ENCODE assay signal across 16 cellular contexts in the genomic region with DNA sequence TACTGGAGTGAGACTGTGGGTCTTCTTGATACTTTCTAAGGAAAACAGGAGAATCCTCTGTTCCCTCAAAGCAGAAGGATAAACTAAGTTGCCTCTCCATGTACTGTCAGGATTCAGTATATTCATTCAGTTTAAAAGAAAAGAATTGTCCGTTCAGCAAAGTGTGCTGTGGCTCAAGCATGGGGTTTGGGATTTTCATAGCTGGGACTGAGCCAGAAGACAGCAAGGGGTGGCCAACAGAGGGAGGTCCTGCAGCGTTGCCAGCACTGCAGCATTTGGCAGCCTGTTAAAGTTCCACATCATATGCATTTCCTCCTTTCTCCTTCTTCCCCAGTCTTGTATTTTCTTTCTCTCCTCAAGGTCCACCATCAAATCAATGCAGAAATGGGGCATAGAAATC.
DNase-seq lines count a peak whose midpoint lies in the region; ATAC-seq, FAIRE-seq and TF ChIP-seq lines count a peak whose summit lies in the region.
"Had no signal": no experiment of that assay in that cellular context is flagged by ENCODE, and none has a peak within 500 bp of the region (broad histone marks: within the 10 kb centered on the region; RNA-seq: fewer than 3 reads in every experiment).

No MANE protein-coding gene starts in this region.

- H3K9me3 ChIP-seq in kidney (ENCODE audit: control insufficient read depth in 1 of 2, low read length in 2 of 2) = no peaks in the 10 kb centered on the region
- H3K9me3 ChIP-seq: vagina had no signal

- no peak for FAIRE-seq in kidney (lab: Jason Lieb, UNC)
- FAIRE-seq: GM19239, TTC549 had no signal

- ATAC-seq in HG02852 (IDR thresholded peaks at IDR 0.05; ENCODE audit: unreplicated experiment) = no peak
- ATAC-seq in natural killer cell = no peak
- no peak for ATAC-seq in esophagus mucosa
- ATAC-seq: stimulated activated effector memory CD8-positive, alpha-beta T cell treated with anti-CD3 and anti-CD28 coated beads, Interleukin-12 subunit alpha, Interleukin-12 subunit beta, amount 100 ng/mL, for 72 hours had no signal

- H3K9me3 Mint-ChIP-seq in natural killer cell (no peaks in the 10 kb centered on the region), nephron progenitor cell (no peaks in the 10 kb centered on the region)
- H3K9me3 Mint-ChIP-seq: activated CD4-positive, alpha-beta memory T cell treated with anti-CD3 and anti-CD28 coated beads, Interleukin-2, amount 10 ng/mL, durations not matched to agents 7 days and 5 days; stimulated activated effector memory CD8-positive, alpha-beta T cell treated with anti-CD3 and anti-CD28 coated beads, Interleukin-12 subunit alpha, Interleukin-12 subunit beta, amount 100 ng/mL, for 72 hours had no signal

- no peaks in the 10 kb centered on the region for H3K36me3 ChIP-seq in kidney (ENCODE audit: control insufficient read depth in 1 of 2, insufficient read depth in 2 of 2, low read length in 2 of 2)
- H3K36me3 ChIP-seq: vagina had no signal

- no peaks in the 10 kb centered on the region for H3K4me1 ChIP-seq in kidney (ENCODE audit: control insufficient read depth in 1 of 2, insufficient read depth in 1 of 2, low read depth in 1 of 2, low read length in 2 of 2)

- H3K27ac ChIP-seq in kidney (ENCODE audit: low read depth in 2 of 2, low read length in 2 of 2) = no peak overlapping the region
- H3K27ac ChIP-seq: vagina had no signal

- no peak overlapping the region for H3K9ac ChIP-seq in kidney (ENCODE audit: low read length in 2 of 2)

- no peaks in the 10 kb centered on the region for H3K4me1 Mint-ChIP-seq in natural killer cell
- peaks cover 6% of the 10 kb centered on the region for H3K4me1 Mint-ChIP-seq in nephron progenitor cell
- H3K4me1 Mint-ChIP-seq: activated CD4-positive, alpha-beta memory T cell treated with anti-CD3 and anti-CD28 coated beads, Interleukin-2, amount 10 ng/mL, durations not matched to agents 7 days and 5 days; stimulated activated effector memory CD8-positive, alpha-beta T cell treated with anti-CD3 and anti-CD28 coated beads, Interleukin-12 subunit alpha, Interleukin-12 subunit beta, amount 100 ng/mL, for 72 hours had no signal

- no peak overlapping the region for H3K4me3 Mint-ChIP-seq in natural killer cell
- H3K4me3 Mint-ChIP-seq in nephron progenitor cell = no peak overlapping the region
- H3K4me3 Mint-ChIP-seq: activated CD4-positive, alpha-beta memory T cell treated with anti-CD3 and anti-CD28 coated beads, Interleukin-2, amount 10 ng/mL, durations not matched to agents 7 days and 5 days; stimulated activated effector memory CD8-positive, alpha-beta T cell treated with anti-CD3 and anti-CD28 coated beads, Interleukin-12 subunit alpha, Interleukin-12 subunit beta, amount 100 ng/mL, for 72 hours had no signal

- intact Hi-C loops in kidney (cut with DNase I) = no loop called here
- intact Hi-C loops in natural killer cell (cut with micrococcal nuclease) = no loop called here

- H3K27ac Mint-ChIP-seq in natural killer cell = no peak overlapping the region
- H3K27ac Mint-ChIP-seq in nephron progenitor cell = no peak overlapping the region
- H3K27ac Mint-ChIP-seq: activated CD4-positive, alpha-beta memory T cell treated with anti-CD3 and anti-CD28 coated beads, Interleukin-2, amount 10 ng/mL, durations not matched to agents 7 days and 5 days; progenitor cell of endocrine pancreas; stimulated activated effector memory CD8-positive, alpha-beta T cell treated with anti-CD3 and anti-CD28 coated beads, Interleukin-12 subunit alpha, Interleukin-12 subunit beta, amount 100 ng/mL, for 72 hours had no signal

- DNase-seq in AG09319 (ENCODE audit: extremely low read depth, low read depth) (no peak), NCI-H446 treated with DMSO at 0.1 percent for 48 hours (lab: John Stamatoyannopoulos, UW) (peak; percentile 63), epidermal melanocyte (ENCODE audit: insufficient read length, low spot score) (peak; percentile 40), kidney (no peak), natural killer cell (no peak), nephron progenitor cell (no peak)
- DNase-seq: activated CD4-positive, alpha-beta memory T cell treated with anti-CD3 and anti-CD28 coated beads, Interleukin-2, amount 10 ng/mL, durations not matched to agents 7 days and 5 days; EL; NCI-H526 treated with DMSO at 0.1 percent for 48 hours had no signal

- H3K27me3 Mint-ChIP-seq in natural killer cell (ENCODE audit: low read depth in 2 of 2) = no peaks in the 10 kb centered on the region
- H3K27me3 Mint-ChIP-seq in nephron progenitor cell (ENCODE audit: low read depth, poor library complexity) = no peaks in the 10 kb centered on the region
- H3K27me3 Mint-ChIP-seq: activated CD4-positive, alpha-beta memory T cell treated with anti-CD3 and anti-CD28 coated beads, Interleukin-2, amount 10 ng/mL, durations not matched to agents 7 days and 5 days; progenitor cell of endocrine pancreas had no signal

- no peak overlapping the region for H3K4me3 ChIP-seq in kidney (ENCODE audit: low read length in 2 of 2)
- H3K4me3 ChIP-seq: vagina had no signal

- TF ChIP-seq CTCF in AG09319 (IDR thresholded peaks at IDR 0.05; ENCODE audit: low read depth, low read length) (peak; percentile 15), kidney (IDR thresholded peaks at IDR 0.05; ENCODE audit: borderline replicate concordance, extremely low read depth, insufficient read depth) (peak; percentile 19), natural killer cell (IDR thresholded peaks at IDR 0.05) (no peak), nephron progenitor cell (IDR thresholded peaks at IDR 0.05) (no peak)

- H3K36me3 Mint-ChIP-seq in natural killer cell = no peaks in the 10 kb centered on the region
- no peaks in the 10 kb centered on the region for H3K36me3 Mint-ChIP-seq in nephron progenitor cell (ENCODE audit: low read depth)

Comparison
In these comparisons a context has a peak if more than half of its experiments do, and no peak if none do; other contexts are left out.
1. DNase-seq: peak in NCI-H446 treated with DMSO at 0.1 percent for 48 hours (single experiment) and epidermal melanocyte (single experiment); none in AG09319 (single experiment), kidney (single experiment), natural killer cell (single experiment) and nephron progenitor cell (single experiment).
2. CTCF ChIP-seq: peak in AG09319 (single experiment) and kidney (single experiment); none in natural killer cell (single experiment) and nephron progenitor cell (single experiment).